Comparison of ENCODE assay signal across 1 cellular context in genomic region chr12:109545826-109546225, GRCh38.
TF ChIP-seq lines count a peak whose summit lies in the region.

No MANE protein-coding gene starts in this region.

TF ChIP-seq in HepG2, 621 proteins besides CTCF, POLR2A, EP300 and RAD21 (continued from another document):
- TF ChIP-seq UBTF (CRISPR knock-in tag; IDR thresholded peaks at IDR 0.05) (no peak), SMC3 (IDR thresholded peaks at IDR 0.05; ENCODE audit: low read length) (no peak), THYN1 (CRISPR knock-in tag; IDR thresholded peaks at IDR 0.05; ENCODE audit: borderline replicate concordance, low read depth) (no peak), POLR2AphosphoS2 (IDR thresholded peaks at IDR 0.05; ENCODE audit: low read depth, low read length) (no peak), ZFP36 (IDR thresholded peaks at IDR 0.05; ENCODE audit: borderline replicate concordance, low read depth, low read length, partially characterized antibody) (no peak), ZNF557 (CRISPR knock-in tag; IDR thresholded peaks at IDR 0.05) (no peak), ZMYM2 (CRISPR knock-in tag; IDR thresholded peaks at IDR 0.05) (no peak), HDAC1 (CRISPR knock-in tag; IDR thresholded peaks at IDR 0.05) (no peak), ZNF816 (CRISPR knock-in tag; IDR thresholded peaks at IDR 0.05; ENCODE audit: borderline replicate concordance) (no peak), PLRG1 (conservative IDR thresholded peaks at IDR 0.05) (no peak), ZNF124 (CRISPR knock-in tag; IDR thresholded peaks at IDR 0.05) (no peak), ZNF570 (CRISPR knock-in tag; IDR thresholded peaks at IDR 0.05; ENCODE audit: borderline replicate concordance) (no peak), MIXL1 (CRISPR knock-in tag; IDR thresholded peaks at IDR 0.05) (no peak), JUN (CRISPR knock-in tag; IDR thresholded peaks at IDR 0.05) (no peak), TBX3 (IDR thresholded peaks at IDR 0.05; ENCODE audit: borderline replicate concordance) (no peak)
- TF ChIP-seq, protein P1, sequence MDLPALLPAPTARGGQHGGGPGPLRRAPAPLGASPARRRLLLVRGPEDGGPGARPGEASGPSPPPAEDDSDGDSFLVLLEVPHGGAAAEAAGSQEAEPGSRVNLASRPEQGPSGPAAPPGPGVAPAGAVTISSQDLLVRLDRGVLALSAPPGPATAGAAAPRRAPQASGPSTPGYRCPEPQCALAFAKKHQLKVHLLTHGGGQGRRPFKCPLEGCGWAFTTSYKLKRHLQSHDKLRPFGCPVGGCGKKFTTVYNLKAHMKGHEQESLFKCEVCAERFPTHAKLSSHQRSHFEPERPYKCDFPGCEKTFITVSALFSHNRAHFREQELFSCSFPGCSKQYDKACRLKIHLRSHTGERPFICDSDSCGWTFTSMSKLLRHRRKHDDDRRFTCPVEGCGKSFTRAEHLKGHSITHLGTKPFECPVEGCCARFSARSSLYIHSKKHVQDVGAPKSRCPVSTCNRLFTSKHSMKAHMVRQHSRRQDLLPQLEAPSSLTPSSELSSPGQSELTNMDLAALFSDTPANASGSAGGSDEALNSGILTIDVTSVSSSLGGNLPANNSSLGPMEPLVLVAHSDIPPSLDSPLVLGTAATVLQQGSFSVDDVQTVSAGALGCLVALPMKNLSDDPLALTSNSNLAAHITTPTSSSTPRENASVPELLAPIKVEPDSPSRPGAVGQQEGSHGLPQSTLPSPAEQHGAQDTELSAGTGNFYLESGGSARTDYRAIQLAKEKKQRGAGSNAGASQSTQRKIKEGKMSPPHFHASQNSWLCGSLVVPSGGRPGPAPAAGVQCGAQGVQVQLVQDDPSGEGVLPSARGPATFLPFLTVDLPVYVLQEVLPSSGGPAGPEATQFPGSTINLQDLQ (CRISPR knock-in tag; IDR thresholded peaks at IDR 0.05), result no peak
- TF ChIP-seq, protein P2, sequence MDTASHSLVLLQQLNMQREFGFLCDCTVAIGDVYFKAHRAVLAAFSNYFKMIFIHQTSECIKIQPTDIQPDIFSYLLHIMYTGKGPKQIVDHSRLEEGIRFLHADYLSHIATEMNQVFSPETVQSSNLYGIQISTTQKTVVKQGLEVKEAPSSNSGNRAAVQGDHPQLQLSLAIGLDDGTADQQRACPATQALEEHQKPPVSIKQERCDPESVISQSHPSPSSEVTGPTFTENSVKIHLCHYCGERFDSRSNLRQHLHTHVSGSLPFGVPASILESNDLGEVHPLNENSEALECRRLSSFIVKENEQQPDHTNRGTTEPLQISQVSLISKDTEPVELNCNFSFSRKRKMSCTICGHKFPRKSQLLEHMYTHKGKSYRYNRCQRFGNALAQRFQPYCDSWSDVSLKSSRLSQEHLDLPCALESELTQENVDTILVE (CRISPR knock-in tag; IDR thresholded peaks at IDR 0.05), result no peak
